ENCODE assay signal across 29 cellular contexts in genomic region chr1:213192026-213192425, GRCh38.
"Had no signal": no experiment of that assay in that cellular context is flagged by ENCODE, and none has a peak within 500 bp of the region (broad histone marks: within the 10 kb centered on the region; RNA-seq: fewer than 3 reads in every experiment).

No MANE protein-coding gene starts in this region.

- DNase-seq: activated CD4-positive, alpha-beta memory T cell treated with anti-CD3 and anti-CD28 coated beads for 36 hours; activated CD4-positive, alpha-beta T cell treated with anti-CD3 and anti-CD28 coated beads for 36 hours; activated CD4-positive, alpha-beta T cell treated with anti-CD3 and anti-CD28 coated beads, Interleukin-2, amount 10 ng/mL, durations not matched to agents 24 days and 14 days; activated CD4-positive, CD25-positive, alpha-beta regulatory T cell; activated CD4-positive, CD25-positive, alpha-beta regulatory T cell treated with anti-CD3 and anti-CD28 coated beads, Interleukin-2, amount 50 U/mL, for 72 hours; activated CD8-positive, alpha-beta memory T cell treated with anti-CD3 and anti-CD28 coated beads, Interleukin-2, amount 50 U/mL, for 48 hours; activated CD8-positive, alpha-beta T cell treated with anti-CD3 and anti-CD28 coated beads, Interleukin-2, amount 10 ng/mL, durations not matched to agents 7 days and 5 days; activated gamma-delta T cell; activated naive CD4-positive, alpha-beta T cell treated with anti-CD3 and anti-CD28 coated beads, Interleukin-2, amount 50 U/mL, for 16 hours; activated naive CD4-positive, alpha-beta T cell treated with Interleukin-2 at 50 U/mL for 16 hours; activated T-cell treated with anti-CD3 and anti-CD28 coated beads for 4 hours; activated T-cell treated with anti-CD3 and anti-CD28 coated beads, Interleukin-2, amount 50 U/mL, for 24 hours; activated T-cell treated with anti-CD3 and anti-CD28 coated beads, Interleukin-2, amount 50 U/mL, for 72 hours; amygdala; aorta; brain microvascular endothelial cell; dorsolateral prefrontal cortex; effector memory CD4-positive, alpha-beta T cell; endodermal cell; foreskin keratinocyte; gastrocnemius medialis; glutamatergic neuron; heart left ventricle; hypothalamus; T-helper 17 cell; T1000 had no signal

- H3K27me3 ChIP-seq: brain microvascular endothelial cell, dorsolateral prefrontal cortex, foreskin keratinocyte, gastrocnemius medialis, heart left ventricle had no signal

- FAIRE-seq: bronchial epithelial cell had no signal

- ATAC-seq: activated CD4-positive, alpha-beta T cell treated with anti-CD3 and anti-CD28 coated beads for 36 hours; activated CD8-positive, alpha-beta T cell treated with anti-CD3 and anti-CD28 coated beads, Interleukin-2, amount 10 ng/mL, durations not matched to agents 7 days and 5 days; activated T-cell treated with anti-CD3 and anti-CD28 coated beads, Interleukin-2, amount 50 U/mL, for 72 hours; esophagus mucosa; foreskin keratinocyte; gastrocnemius medialis; heart left ventricle; T-helper 17 cell had no signal

- H3K4me3 ChIP-seq: coronary artery, dorsolateral prefrontal cortex, gastrocnemius medialis, heart left ventricle had no signal

- H3K4me1 ChIP-seq: foreskin keratinocyte, gastrocnemius medialis, heart left ventricle had no signal

- H3K27ac ChIP-seq: brain microvascular endothelial cell, coronary artery, dorsolateral prefrontal cortex, foreskin keratinocyte, gastrocnemius medialis, heart left ventricle had no signal

- H3K36me3 ChIP-seq: brain microvascular endothelial cell, gastrocnemius medialis had no signal
